In genomic region chr2:207767461-207768167, GRCh38 we compare ENCODE assay signal across 8 cellular contexts. TPM values are rescaled to one million over a fixed set of nuclear protein-coding genes. Genes with fewer than 3 reads are reported as not detected.
DNase-seq lines count a peak whose midpoint lies in the region; ATAC-seq, FAIRE-seq and TF ChIP-seq lines count a peak whose summit lies in the region.

No MANE protein-coding gene starts in this region.

- TF ChIP-seq CTCF in AG09309 (IDR thresholded peaks at IDR 0.05; ENCODE audit: control insufficient read depth, insufficient read depth, low read depth, low read length, missing control alignments) = peak; percentile 33
- TF ChIP-seq CTCF in keratinocyte (optimal IDR thresholded peaks at IDR 0.05 in 1 of 3, IDR thresholded peaks at IDR 0.05 in 1 of 3, conservative IDR thresholded peaks at IDR 0.05 in 1 of 3; ENCODE audit: extremely low read depth in 1 of 3, insufficient read depth in 2 of 3, low read length in 3 of 3) = peak in 2 of 3 experiments; percentile 6 to 67
- TF ChIP-seq CTCF in omental fat pad (IDR thresholded peaks at IDR 0.05) = no peak

- H4K20me1 ChIP-seq in keratinocyte (ENCODE audit: control insufficient read depth, extremely low read depth, insufficient read depth, low read length) = peaks cover 2% of the 10 kb centered on the region

- FAIRE-seq in HTR-8/SVneo (lab: Jason Lieb, UNC) = peak; percentile 20
- no peak for FAIRE-seq in keratinocyte (lab: Jason Lieb, UNC)

- no peak overlapping the region for H3K9ac ChIP-seq in keratinocyte (ENCODE audit: control insufficient read depth, extremely low read depth, insufficient read depth, low read length)

- H3K36me3 ChIP-seq in keratinocyte (ENCODE audit: control insufficient read depth in 2 of 2, extremely low read depth in 1 of 2, insufficient read depth in 2 of 2, low read length in 2 of 2) = peaks cover 2 to 5% of the 10 kb centered on the region in 2 experiments

- H3K9me1 ChIP-seq in keratinocyte (ENCODE audit: control insufficient read depth, extremely low read depth, insufficient read depth, low read length) = peaks cover 2% of the 10 kb centered on the region

- H3K36me3 Mint-ChIP-seq in stimulated activated effector memory CD8-positive, alpha-beta T cell treated with anti-CD3 and anti-CD28 coated beads, Interleukin-12 subunit alpha, Interleukin-12 subunit beta, amount 100 ng/mL, for 72 hours = peaks cover 8% of the 10 kb centered on the region

- no peak for ATAC-seq in stimulated activated effector memory CD8-positive, alpha-beta T cell treated with anti-CD3 and anti-CD28 coated beads, Interleukin-12 subunit alpha, Interleukin-12 subunit beta, amount 100 ng/mL, for 72 hours
- ATAC-seq in GM21528 (IDR thresholded peaks at IDR 0.05; ENCODE audit: low FRiP score, unreplicated experiment) (no peak), omental fat pad (ENCODE audit: low FRiP score) (no peak)

- peaks cover 27% of the 10 kb centered on the region for H3K79me2 ChIP-seq in keratinocyte (ENCODE audit: control insufficient read depth, insufficient read depth, low read length)

- peak overlapping the region; percentile 94 for H3K4me2 ChIP-seq in keratinocyte (ENCODE audit: control insufficient read depth, extremely low read depth, insufficient read depth, low read depth, low read length)

- H3K4me1 ChIP-seq in keratinocyte (ENCODE audit: control insufficient read depth, extremely low read depth, insufficient read depth, low read length) = peaks cover 10% of the 10 kb centered on the region

- H3K27ac ChIP-seq in keratinocyte (ENCODE audit: control insufficient read depth, insufficient read depth, low read length) = no peak overlapping the region

- H2AFZ ChIP-seq in keratinocyte (ENCODE audit: control insufficient read depth, low read length) = no peak overlapping the region

- peak overlapping the region; percentile 75 for H3K27ac Mint-ChIP-seq in stimulated activated effector memory CD8-positive, alpha-beta T cell treated with anti-CD3 and anti-CD28 coated beads, Interleukin-12 subunit alpha, Interleukin-12 subunit beta, amount 100 ng/mL, for 72 hours

- no peaks in the 10 kb centered on the region for H3K9me3 ChIP-seq in keratinocyte (ENCODE audit: control insufficient read depth, low read depth, low read length)

- peaks cover 29% of the 10 kb centered on the region for H3K4me1 Mint-ChIP-seq in stimulated activated effector memory CD8-positive, alpha-beta T cell treated with anti-CD3 and anti-CD28 coated beads, Interleukin-12 subunit alpha, Interleukin-12 subunit beta, amount 100 ng/mL, for 72 hours

- H3K9me3 Mint-ChIP-seq in stimulated activated effector memory CD8-positive, alpha-beta T cell treated with anti-CD3 and anti-CD28 coated beads, Interleukin-12 subunit alpha, Interleukin-12 subunit beta, amount 100 ng/mL, for 72 hours = no peaks in the 10 kb centered on the region

- dilution Hi-C loops in keratinocyte (cut with MboI; ENCODE audit: extremely low pct_ligation_motif_present, low sequenced_read_pairs) = loop anchor here (25.0 kb wide), 1 partner anchor 295 kb away; no protein-coding TSS in a partner anchor

- peak overlapping the region; percentile 83 for H3K4me3 Mint-ChIP-seq in stimulated activated effector memory CD8-positive, alpha-beta T cell treated with anti-CD3 and anti-CD28 coated beads, Interleukin-12 subunit alpha, Interleukin-12 subunit beta, amount 100 ng/mL, for 72 hours

- DNase-seq in AG09309 (ENCODE audit: low read depth) = no peak
- DNase-seq in HTR-8/SVneo (ENCODE audit: insufficient read length, low spot score) = no peak
- peak; percentile 78 for DNase-seq in astrocyte of the hippocampus (ENCODE audit: low read depth, low spot score)
- no peak for DNase-seq in keratinocyte (ENCODE audit: low read depth, low spot score)
- no peak for DNase-seq in stimulated activated effector memory CD8-positive, alpha-beta T cell treated with anti-CD3 and anti-CD28 coated beads, Interleukin-12 subunit alpha, Interleukin-12 subunit beta, amount 100 ng/mL, for 72 hours (ENCODE audit: low spot score in 2 of 2)
- DNase-seq in cerebellar cortex (ENCODE audit: low spot score) = no peak
- DNase-seq in omental fat pad (ENCODE audit: low spot score) = no peak

- H3K4me3 ChIP-seq in AG09309 (ENCODE audit: control insufficient read depth, low read depth, low read length) (no peak overlapping the region), keratinocyte (ENCODE audit: control insufficient read depth in 2 of 3, extremely low read depth in 1 of 3, insufficient read depth in 2 of 3, low read depth in 1 of 3, low read length in 3 of 3) (peak overlapping the region in 2 of 3 experiments; percentile 37 to 77)

- no peaks in the 10 kb centered on the region for H3K27me3 ChIP-seq in keratinocyte (ENCODE audit: control insufficient read depth, extremely low read depth, insufficient read depth, low read length)

RNA-seq across cellular contexts. Expression of gene FZD5, which starts 2.1 kb away (rescaled TPM):
- 1.6 to 2.4 TPM (median 2.1 TPM) in 3 replicates for polyA plus RNA-seq in keratinocyte
- polyA plus RNA-seq in keratinocyte (2011; ENCODE audit: low read depth) = 1.9 TPM
- polyA plus RNA-seq in keratinocyte (2011; cell fraction: cytosol; rRNA removed) = 1.6 and 2.0 TPM in 2 replicates
- polyA plus RNA-seq in keratinocyte (2011; cell fraction: nucleus; rRNA removed) = 5.8 and 5.9 TPM in 2 replicates
- 2.7 and 3.3 TPM in 2 replicates for polyA plus RNA-seq in keratinocyte (2012; ENCODE audit: low replicate concordance)
- 3.0 to 4.2 TPM (median 3.5 TPM) in 3 replicates for polyA minus RNA-seq in keratinocyte
- polyA minus RNA-seq in keratinocyte (2011; cell fraction: cytosol; rRNA and poly(A)+ RNA removed) = 7.1 TPM
- polyA minus RNA-seq in keratinocyte (2011; cell fraction: nucleus; rRNA and poly(A)+ RNA removed) = 10.4 and 13.7 TPM in 2 replicates
- 10 to 100 TPM in 3 of 4 donors, 1 to 10 TPM in 1; 7.1 to 21.7 (median 18.1) TPM for total RNA-seq in omental fat pad

RNA-seq across cellular contexts. Expression of gene CCNYL1, which starts 56.2 kb away (rescaled TPM):
- 15.5 to 29.9 TPM (median 19.4 TPM) in 3 replicates for polyA plus RNA-seq in keratinocyte
- 4.8 TPM for polyA plus RNA-seq in keratinocyte (2011; ENCODE audit: low read depth)
- polyA plus RNA-seq in keratinocyte (2011; cell fraction: cytosol; rRNA removed) = 18.3 and 41.5 TPM in 2 replicates
- polyA plus RNA-seq in keratinocyte (2011; cell fraction: nucleus; rRNA removed) = 18.6 and 20.0 TPM in 2 replicates
- 7.9 and 24.3 TPM in 2 replicates for polyA plus RNA-seq in keratinocyte (2012; ENCODE audit: low replicate concordance)
- polyA minus RNA-seq in keratinocyte = 4.0 to 27.5 TPM (median 15.9 TPM) in 3 replicates
- 22.3 TPM for polyA minus RNA-seq in keratinocyte (2011; cell fraction: cytosol; rRNA and poly(A)+ RNA removed)
- polyA minus RNA-seq in keratinocyte (2011; cell fraction: nucleus; rRNA and poly(A)+ RNA removed) = 8.4 and 16.0 TPM in 2 replicates
- 10 to 100 TPM; 23.2 to 58.4 (median 26.0) TPM for total RNA-seq in omental fat pad

Comparison
In these comparisons a context has a peak if more than half of its experiments do, and no peak if none do; other contexts are left out.
1. CTCF ChIP-seq: peak in AG09309 (single experiment) and keratinocyte (2 of 3); none in omental fat pad (0 of 3).